Comparison of ENCODE assay signal across 15 cellular contexts in genomic region chr12:77947326-77947725, GRCh38.
DNase-seq lines count a peak whose midpoint lies in the region; ATAC-seq, FAIRE-seq and TF ChIP-seq lines count a peak whose summit lies in the region.
"Had no signal": no experiment of that assay in that cellular context is flagged by ENCODE, and none has a peak within 500 bp of the region (broad histone marks: within the 10 kb centered on the region; RNA-seq: fewer than 3 reads in every experiment).

No MANE protein-coding gene starts in this region.

- no peaks in the 10 kb centered on the region for H3K9me3 ChIP-seq in A549
- H3K9me3 ChIP-seq: prostate gland, tibial nerve had no signal

- peak overlapping the region; percentile 69 for H3K4me2 ChIP-seq in A549
- H3K4me2 ChIP-seq: GM23338 had no signal

- H3K4me1 Mint-ChIP-seq in activated naive CD8-positive, alpha-beta T cell treated with anti-CD3 and anti-CD28 coated beads, Interleukin-2, amount 50 U/mL, for 24 hours: no peaks in the 10 kb centered on the region
- H3K4me1 Mint-ChIP-seq: activated T-helper 17 cell treated with anti-CD3 and anti-CD28 coated beads, Interleukin-2, amount 50 U/mL, for 72 hours; GM23338 had no signal

- peak; percentile 7 for FAIRE-seq in A549 (lab: Jason Lieb, UNC)

- DNase-seq in A549 (ENCODE audit: low read depth in 1 of 2, low spot score in 1 of 2) (peak in 1 of 2 experiments; percentile 22), HT1080 (ENCODE audit: low read depth) (peak; percentile 40), astrocyte of the hippocampus (ENCODE audit: low read depth, low spot score) (peak; percentile 53), foreskin melanocyte (peak; percentile 44), NOMO-1 treated with DMSO at 0.1 percent for 48 hours (lab: John Stamatoyannopoulos, UW; ENCODE audit: unreplicated experiment) (no peak)
- no peak for DNase-seq in activated naive CD8-positive, alpha-beta T cell treated with anti-CD3 and anti-CD28 coated beads, Interleukin-2, amount 50 U/mL, for 24 hours
- DNase-seq: NCI-H2227 treated with DMSO at 0.1 percent for 48 hours; stimulated activated CD8-positive, alpha-beta memory T cell treated with anti-CD3 and anti-CD28 coated beads, Interleukin-4, amount 100 ng/mL, for 48 hours had no signal

- H3K9me3 Mint-ChIP-seq in activated naive CD8-positive, alpha-beta T cell treated with anti-CD3 and anti-CD28 coated beads, Interleukin-2, amount 50 U/mL, for 24 hours: peaks cover 8% of the 10 kb centered on the region
- H3K9me3 Mint-ChIP-seq: GM23338 had no signal

- no peak overlapping the region for H3K4me3 Mint-ChIP-seq in activated naive CD8-positive, alpha-beta T cell treated with anti-CD3 and anti-CD28 coated beads, Interleukin-2, amount 50 U/mL, for 24 hours
- H3K4me3 Mint-ChIP-seq: activated T-helper 17 cell treated with anti-CD3 and anti-CD28 coated beads, Interleukin-2, amount 50 U/mL, for 72 hours; GM23338 had no signal

- H3K36me3 Mint-ChIP-seq in activated naive CD8-positive, alpha-beta T cell treated with anti-CD3 and anti-CD28 coated beads, Interleukin-2, amount 50 U/mL, for 24 hours (ENCODE audit: low read depth): no peaks in the 10 kb centered on the region

- H3K27ac Mint-ChIP-seq in activated naive CD8-positive, alpha-beta T cell treated with anti-CD3 and anti-CD28 coated beads, Interleukin-2, amount 50 U/mL, for 24 hours: no peak overlapping the region
- H3K27ac Mint-ChIP-seq: activated T-helper 17 cell treated with anti-CD3 and anti-CD28 coated beads, Interleukin-2, amount 50 U/mL, for 72 hours; GM23338 had no signal

- TF ChIP-seq CTCF in A549 (IDR thresholded peaks at IDR 0.05): no peak

- H3K27me3 Mint-ChIP-seq in activated naive CD8-positive, alpha-beta T cell treated with anti-CD3 and anti-CD28 coated beads, Interleukin-2, amount 50 U/mL, for 24 hours: no peaks in the 10 kb centered on the region
- H3K27me3 Mint-ChIP-seq: activated T-helper 17 cell treated with anti-CD3 and anti-CD28 coated beads, Interleukin-2, amount 50 U/mL, for 72 hours had no signal

- peaks cover 36% of the 10 kb centered on the region for H3K4me1 ChIP-seq in A549
- H3K4me1 ChIP-seq: prostate gland had no signal

- H3K27ac ChIP-seq in A549: peak overlapping the region in 1 of 2 experiments; percentile 42; a peak in 4 of 6 replicates
- H3K27ac ChIP-seq: cardiac muscle cell, prostate gland, tibial nerve had no signal

- TF ChIP-seq EP300 in A549 (IDR thresholded peaks at IDR 0.05): no peak

- POLR2A ChIA-PET in A549 (lab: Yijun Ruan, JAX): no interaction called here

- CTCF ChIA-PET in A549 (lab: Yijun Ruan, JAX): interaction anchor here (0.9 kb wide), 1 partner anchor 27 kb away, joined by 3 read pairs; no protein-coding TSS in a partner anchor

- ATAC-seq in A549 (peak in 1 of 2 experiments; percentile 71; a peak in 3 of 6 replicates), HG02885 (IDR thresholded peaks at IDR 0.05; ENCODE audit: poor library complexity, unreplicated experiment) (no peak), GM21576 (IDR thresholded peaks at IDR 0.05; ENCODE audit: unreplicated experiment) (no peak)
- ATAC-seq in activated naive CD8-positive, alpha-beta T cell treated with anti-CD3 and anti-CD28 coated beads, Interleukin-2, amount 50 U/mL, for 24 hours: no peak
- ATAC-seq: activated T-helper 17 cell treated with anti-CD3 and anti-CD28 coated beads, Interleukin-2, amount 50 U/mL, for 72 hours; GM23338 had no signal

- peak overlapping the region; percentile 5; the same call in 1 of the 3 replicates for H3K4me3 ChIP-seq in A549
- H3K4me3 ChIP-seq: cardiac muscle cell, GM23338, prostate gland, tibial nerve had no signal

- TF ChIP-seq POLR2A in A549 (IDR thresholded peaks at IDR 0.05; ENCODE audit: low read length): no peak

- TF ChIP-seq RAD21 in A549 (conservative IDR thresholded peaks at IDR 0.05 in 1 of 2, IDR thresholded peaks at IDR 0.05 in 1 of 2): no peak

TF ChIP-seq in A549, 52 proteins besides CTCF, POLR2A, EP300 and RAD21:
- TF ChIP-seq FOSL2 (IDR thresholded peaks at IDR 0.05) (no peak), FOSL2 (CRISPR knock-in tag; IDR thresholded peaks at IDR 0.05) (peak; percentile 51), BHLHE40 (IDR thresholded peaks at IDR 0.05; ENCODE audit: low read depth, low read length) (no peak), ZSCAN20 (CRISPR knock-in tag; IDR thresholded peaks at IDR 0.05) (no peak), NR3C1 (IDR thresholded peaks at IDR 0.05) (no peak), NPAS2 (CRISPR knock-in tag; IDR thresholded peaks at IDR 0.05; ENCODE audit: borderline replicate concordance) (no peak), HMGXB4 (CRISPR knock-in tag; IDR thresholded peaks at IDR 0.05; ENCODE audit: borderline replicate concordance) (no peak)
- TF ChIP-seq, protein P1, sequence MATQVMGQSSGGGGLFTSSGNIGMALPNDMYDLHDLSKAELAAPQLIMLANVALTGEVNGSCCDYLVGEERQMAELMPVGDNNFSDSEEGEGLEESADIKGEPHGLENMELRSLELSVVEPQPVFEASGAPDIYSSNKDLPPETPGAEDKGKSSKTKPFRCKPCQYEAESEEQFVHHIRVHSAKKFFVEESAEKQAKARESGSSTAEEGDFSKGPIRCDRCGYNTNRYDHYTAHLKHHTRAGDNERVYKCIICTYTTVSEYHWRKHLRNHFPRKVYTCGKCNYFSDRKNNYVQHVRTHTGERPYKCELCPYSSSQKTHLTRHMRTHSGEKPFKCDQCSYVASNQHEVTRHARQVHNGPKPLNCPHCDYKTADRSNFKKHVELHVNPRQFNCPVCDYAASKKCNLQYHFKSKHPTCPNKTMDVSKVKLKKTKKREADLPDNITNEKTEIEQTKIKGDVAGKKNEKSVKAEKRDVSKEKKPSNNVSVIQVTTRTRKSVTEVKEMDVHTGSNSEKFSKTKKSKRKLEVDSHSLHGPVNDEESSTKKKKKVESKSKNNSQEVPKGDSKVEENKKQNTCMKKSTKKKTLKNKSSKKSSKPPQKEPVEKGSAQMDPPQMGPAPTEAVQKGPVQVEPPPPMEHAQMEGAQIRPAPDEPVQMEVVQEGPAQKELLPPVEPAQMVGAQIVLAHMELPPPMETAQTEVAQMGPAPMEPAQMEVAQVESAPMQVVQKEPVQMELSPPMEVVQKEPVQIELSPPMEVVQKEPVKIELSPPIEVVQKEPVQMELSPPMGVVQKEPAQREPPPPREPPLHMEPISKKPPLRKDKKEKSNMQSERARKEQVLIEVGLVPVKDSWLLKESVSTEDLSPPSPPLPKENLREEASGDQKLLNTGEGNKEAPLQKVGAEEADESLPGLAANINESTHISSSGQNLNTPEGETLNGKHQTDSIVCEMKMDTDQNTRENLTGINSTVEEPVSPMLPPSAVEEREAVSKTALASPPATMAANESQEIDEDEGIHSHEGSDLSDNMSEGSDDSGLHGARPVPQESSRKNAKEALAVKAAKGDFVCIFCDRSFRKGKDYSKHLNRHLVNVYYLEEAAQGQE (IDR thresholded peaks at IDR 0.05): no peak
- TF ChIP-seq, protein P2, sequence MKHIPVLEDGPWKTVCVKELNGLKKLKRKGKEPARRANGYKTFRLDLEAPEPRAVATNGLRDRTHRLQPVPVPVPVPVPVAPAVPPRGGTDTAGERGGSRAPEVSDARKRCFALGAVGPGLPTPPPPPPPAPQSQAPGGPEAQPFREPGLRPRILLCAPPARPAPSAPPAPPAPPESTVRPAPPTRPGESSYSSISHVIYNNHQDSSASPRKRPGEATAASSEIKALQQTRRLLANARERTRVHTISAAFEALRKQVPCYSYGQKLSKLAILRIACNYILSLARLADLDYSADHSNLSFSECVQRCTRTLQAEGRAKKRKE (CRISPR knock-in tag; IDR thresholded peaks at IDR 0.05; ENCODE audit: low read depth): no peak

Comparison
In these comparisons a context has a peak if more than half of its experiments do, and no peak if none do; other contexts are left out.
1. DNase-seq: peak in HT1080 (single experiment), astrocyte of the hippocampus (single experiment) and foreskin melanocyte (single experiment); none in activated naive CD8-positive, alpha-beta T cell treated with anti-CD3 and anti-CD28 coated beads, Interleukin-2, amount 50 U/mL, for 24 hours (single experiment) and NOMO-1 treated with DMSO at 0.1 percent for 48 hours (single experiment).